In the genomic region with DNA sequence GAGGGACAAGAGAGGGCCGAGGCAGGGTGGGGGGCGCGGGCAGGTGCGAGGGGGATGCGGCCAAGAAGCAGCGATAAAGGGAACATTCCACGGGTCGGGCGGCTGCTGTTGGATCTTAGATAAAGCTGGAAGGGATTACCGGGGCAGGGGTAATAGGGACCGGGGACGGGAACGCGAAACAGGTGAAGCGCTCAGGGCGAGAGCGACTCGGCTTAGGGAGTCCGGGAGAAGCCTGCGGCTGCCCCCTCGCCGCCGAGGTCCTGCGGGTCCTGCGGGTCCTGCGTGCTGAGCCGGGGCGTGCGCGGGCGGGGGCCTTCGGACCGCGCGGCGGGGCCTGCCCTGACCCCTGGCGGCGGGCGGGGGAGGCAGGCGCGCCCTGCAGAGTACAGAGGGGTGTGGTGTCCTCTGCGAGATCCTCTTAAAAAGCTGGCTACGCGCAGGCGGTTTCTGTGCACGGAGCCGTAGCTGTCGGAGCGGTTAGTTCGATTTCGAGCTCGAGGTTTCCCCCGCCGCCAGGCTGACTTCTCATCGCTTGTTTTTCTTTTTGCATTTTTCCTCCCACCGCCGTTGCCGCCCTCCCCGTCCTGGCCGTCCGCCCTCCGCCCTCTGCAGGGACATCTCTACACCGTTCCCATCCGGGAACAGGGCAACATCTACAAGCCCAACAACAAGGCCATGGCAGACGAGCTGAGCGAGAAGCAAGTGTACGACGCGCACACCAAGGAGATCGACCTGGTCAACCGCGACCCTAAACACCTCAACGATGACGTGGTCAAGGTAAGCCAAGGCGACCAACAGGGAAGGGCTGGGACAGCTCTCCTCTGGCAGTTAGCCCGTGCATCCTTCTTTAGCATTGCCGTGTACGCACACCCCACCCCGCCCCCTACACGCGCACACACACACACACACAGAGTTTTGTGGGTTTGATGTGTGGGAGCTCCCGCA, we compare ENCODE assay signal across 8 cellular contexts. TPM values are rescaled to one million over a fixed set of nuclear protein-coding genes. Genes with fewer than 3 reads are reported as not detected.
DNase-seq lines count a peak whose midpoint lies in the region; ATAC-seq, FAIRE-seq and TF ChIP-seq lines count a peak whose summit lies in the region.

No MANE protein-coding gene starts in this region.

- peak overlapping the region; percentile 99 for H3K27ac Mint-ChIP-seq in astrocyte (ENCODE audit: unreplicated experiment)

- H3K9me3 Mint-ChIP-seq in astrocyte (ENCODE audit: unreplicated experiment), result no peaks in the 10 kb centered on the region

- H3K36me3 Mint-ChIP-seq in astrocyte (ENCODE audit: low read depth, unreplicated experiment), result peaks cover 14% of the 10 kb centered on the region

- no peaks in the 10 kb centered on the region for H3K27me3 Mint-ChIP-seq in astrocyte (ENCODE audit: low read depth, unreplicated experiment)

- TF ChIP-seq CTCF in astrocyte (IDR thresholded peaks at IDR 0.05; ENCODE audit: insufficient read depth, low read depth, low read length), result peak; percentile 41
- TF ChIP-seq CTCF in hepatocyte (IDR thresholded peaks at IDR 0.05; ENCODE audit: poor library complexity), result peak; percentile 62

- peak; percentile 91 for DNase-seq in EH (ENCODE audit: low read depth)
- DNase-seq in HuH-7.5 (ENCODE audit: low spot score), result peak; percentile 77
- peak; percentile 23 for DNase-seq in T follicular helper cell (ENCODE audit: low read depth)
- peak; percentile 75 for DNase-seq in astrocyte (ENCODE audit: low read depth)
- peak; percentile 88 for DNase-seq in hepatocyte (ENCODE audit: low spot score)
- peak; percentile 66 for DNase-seq in renal cortical epithelial cell (ENCODE audit: low read depth)
- DNase-seq in middle frontal gyrus (ENCODE audit: extremely low spot score, low spot score), result no peak

- H3K9me2 ChIP-seq in hepatocyte (replicated peaks; ENCODE audit: insufficient read depth), result no peaks in the 10 kb centered on the region

- H3K9ac ChIP-seq in astrocyte (ENCODE audit: low read length), result peak overlapping the region; percentile 97

- H3K4me2 ChIP-seq in astrocyte (ENCODE audit: low read length), result peak overlapping the region; percentile 86
- H3K4me2 ChIP-seq in hepatocyte, result peak overlapping the region; percentile 98

- no peaks in the 10 kb centered on the region for H3K27me3 ChIP-seq in astrocyte (ENCODE audit: insufficient read depth, low read length)
- H3K27me3 ChIP-seq in hepatocyte, result no peaks in the 10 kb centered on the region

- H3K36me3 ChIP-seq in astrocyte (ENCODE audit: insufficient read depth, low read length) (peaks cover 19% of the 10 kb centered on the region), hepatocyte (replicated peaks; ENCODE audit: insufficient read depth, low read depth) (no peaks in the 10 kb centered on the region)

- H3K4me1 ChIP-seq in astrocyte (ENCODE audit: insufficient read depth, low read length) (peaks cover 55% of the 10 kb centered on the region), hepatocyte (ENCODE audit: insufficient read depth) (peaks cover 17% of the 10 kb centered on the region)

- H2AFZ ChIP-seq in astrocyte (ENCODE audit: low read depth, low read length), result peak overlapping the region; percentile 48
- peak overlapping the region; percentile 81 for H2AFZ ChIP-seq in hepatocyte

- H3K9me3 ChIP-seq in astrocyte (ENCODE audit: insufficient read depth, low read depth, low read length), result no peaks in the 10 kb centered on the region
- no peaks in the 10 kb centered on the region for H3K9me3 ChIP-seq in hepatocyte (ENCODE audit: low read depth)

- 4% methylated on average over 48 of the region's 82 CpGs for WGBS in hepatocyte (ENCODE audit: low lambda C conversion rate, missing lambda C conversion rate)

- H3K79me2 ChIP-seq in astrocyte (ENCODE audit: insufficient read depth, low read length) (peaks cover 60% of the 10 kb centered on the region), hepatocyte (no peaks in the 10 kb centered on the region)

- FAIRE-seq in astrocyte (lab: Jason Lieb, UNC), result no peak

- peaks cover 60% of the 10 kb centered on the region for H3K4me1 Mint-ChIP-seq in astrocyte (ENCODE audit: low read depth, unreplicated experiment)

- H3K27ac ChIP-seq in astrocyte (ENCODE audit: low read depth, low read length), result peak overlapping the region; percentile 95
- peak overlapping the region; percentile 46 for H3K27ac ChIP-seq in hepatocyte

- H4K20me1 ChIP-seq in astrocyte (ENCODE audit: insufficient read depth, low read length) (peaks cover 6% of the 10 kb centered on the region), hepatocyte (ENCODE audit: insufficient read depth, poor library complexity, severe bottlenecking) (no peaks in the 10 kb centered on the region)

- H3K4me3 Mint-ChIP-seq in astrocyte (ENCODE audit: unreplicated experiment), result peak overlapping the region; percentile 96

- ATAC-seq in GM21529 (IDR thresholded peaks at IDR 0.05; ENCODE audit: unreplicated experiment), result peak; percentile 86

- H3K4me3 ChIP-seq in astrocyte (ENCODE audit: insufficient read depth, low read depth, low read length), result peak overlapping the region; percentile 90
- H3K4me3 ChIP-seq in hepatocyte, result peak overlapping the region; percentile 72

RNA-seq across cellular contexts. Expression of a gene that starts 1.3 kb away (rescaled TPM):
- 384 and 472 TPM in 2 replicates for total RNA-seq in astrocyte
- total RNA-seq in hepatocyte, result 36.0 and 47.8 TPM in 2 replicates
- 43.3 and 60.2 TPM in 2 replicates for polyA plus RNA-seq in hepatocyte
- 217 and 552 TPM in 2 replicates for total RNA-seq in renal cortical epithelial cell

RNA-seq across cellular contexts. Expression of a gene that starts 26.6 kb away (rescaled TPM):
- 152 and 161 TPM in 2 replicates for total RNA-seq in astrocyte
- 35.5 and 49.2 TPM in 2 replicates for total RNA-seq in hepatocyte
- polyA plus RNA-seq in hepatocyte, result 53.0 and 61.5 TPM in 2 replicates
- total RNA-seq in renal cortical epithelial cell, result 148 and 223 TPM in 2 replicates
